In genomic region chr1:42939216-42939615, GRCh38 we compare ENCODE assay signal across 1 cellular context.
TF ChIP-seq lines count a peak whose summit lies in the region.

No MANE protein-coding gene starts in this region.

TF ChIP-seq in HepG2, 621 proteins besides CTCF, POLR2A, EP300 and RAD21 (continued from another document and continues in another):
- TF ChIP-seq ARID3A (IDR thresholded peaks at IDR 0.05; ENCODE audit: low read depth, low read length), result peak; percentile 41; the same call in 1 of the 2 replicates
- peak; percentile 59; the same call in 1 of the 2 replicates for TF ChIP-seq STAT6 (CRISPR knock-in tag; IDR thresholded peaks at IDR 0.05; ENCODE audit: borderline replicate concordance)
- peak; percentile 51; the same call in 1 of the 2 replicates for TF ChIP-seq ZNF430 (CRISPR knock-in tag; IDR thresholded peaks at IDR 0.05)
- TF ChIP-seq ARID5B (CRISPR knock-in tag; IDR thresholded peaks at IDR 0.05), result peak; percentile 72
- no peak for TF ChIP-seq SMAD9 (CRISPR knock-in tag; IDR thresholded peaks at IDR 0.05)
- no peak for TF ChIP-seq ZSCAN21 (CRISPR knock-in tag; IDR thresholded peaks at IDR 0.05; ENCODE audit: borderline replicate concordance)
- peak; percentile 60 for TF ChIP-seq FOXA3 (CRISPR knock-in tag; IDR thresholded peaks at IDR 0.05)
- TF ChIP-seq FOXP1 (IDR thresholded peaks at IDR 0.05), result no peak
- peak; percentile 22; the same call in 1 of the 2 replicates for TF ChIP-seq FOXP1 (CRISPR knock-in tag; IDR thresholded peaks at IDR 0.05)
- TF ChIP-seq MTERF4 (CRISPR knock-in tag; IDR thresholded peaks at IDR 0.05), result 0 out of 2 replicates have a peak, but pooled peaks have one; percentile 34
- peak; percentile 67; the same call in 1 of the 2 replicates for TF ChIP-seq HNF1B (CRISPR knock-in tag; IDR thresholded peaks at IDR 0.05)
- peak; percentile 39; the same call in 1 of the 2 replicates for TF ChIP-seq PHF21A (CRISPR knock-in tag; IDR thresholded peaks at IDR 0.05)
- TF ChIP-seq FOSL2 (CRISPR knock-in tag; IDR thresholded peaks at IDR 0.05), result peak; percentile 32; the same call in 1 of the 2 replicates
- peak; percentile 46; the same call in 1 of the 2 replicates for TF ChIP-seq PITX1 (CRISPR knock-in tag; IDR thresholded peaks at IDR 0.05)
- no peak for TF ChIP-seq KDM2A (CRISPR knock-in tag; IDR thresholded peaks at IDR 0.05; ENCODE audit: borderline replicate concordance, low read depth)
- TF ChIP-seq MEIS2 (CRISPR knock-in tag; IDR thresholded peaks at IDR 0.05), result no peak
- TF ChIP-seq HOXD1 (CRISPR knock-in tag; IDR thresholded peaks at IDR 0.05), result no peak
- TF ChIP-seq FUBP1 (CRISPR knock-in tag; IDR thresholded peaks at IDR 0.05; ENCODE audit: borderline replicate concordance), result no peak
- no peak for TF ChIP-seq LCORL (IDR thresholded peaks at IDR 0.05)
- TF ChIP-seq LCORL (CRISPR knock-in tag; IDR thresholded peaks at IDR 0.05), result peak; percentile 64; the same call in 1 of the 2 replicates
- no peak for TF ChIP-seq ZNF280D (CRISPR knock-in tag; IDR thresholded peaks at IDR 0.05)
- peak; percentile 53; the same call in 1 of the 2 replicates for TF ChIP-seq HIC2 (CRISPR knock-in tag; IDR thresholded peaks at IDR 0.05; ENCODE audit: low read depth)
- peak; percentile 30 for TF ChIP-seq BCL6 (CRISPR knock-in tag; IDR thresholded peaks at IDR 0.05)
- no peak for TF ChIP-seq ZFX (CRISPR knock-in tag; IDR thresholded peaks at IDR 0.05; ENCODE audit: low read depth)
- TF ChIP-seq NFRKB (IDR thresholded peaks at IDR 0.05), result no peak
- TF ChIP-seq MTA3 (CRISPR knock-in tag; IDR thresholded peaks at IDR 0.05), result no peak
- 0 out of 2 replicates have a peak, but pooled peaks have one; percentile 37 for TF ChIP-seq ZNF772 (CRISPR knock-in tag; IDR thresholded peaks at IDR 0.05)
- no peak for TF ChIP-seq PRDM15 (CRISPR knock-in tag; IDR thresholded peaks at IDR 0.05)
- no peak for TF ChIP-seq NR2F6 (IDR thresholded peaks at IDR 0.05)
- TF ChIP-seq NR2F6 (CRISPR knock-in tag; IDR thresholded peaks at IDR 0.05), result peak; percentile 14; the same call in 1 of the 2 replicates
- 0 out of 2 replicates have a peak, but pooled peaks have one; percentile 31 for TF ChIP-seq GATAD1 (CRISPR knock-in tag; IDR thresholded peaks at IDR 0.05)
